Comparison of ENCODE assay signal across 38 cellular contexts in genomic region chr10:90927293-90927692, GRCh38. TPM values are rescaled to one million over a fixed set of nuclear protein-coding genes. Genes with fewer than 3 reads are reported as not detected.
"Had no signal": no experiment of that assay in that cellular context is flagged by ENCODE, and none has a peak within 500 bp of the region (broad histone marks: within the 10 kb centered on the region; RNA-seq: fewer than 3 reads in every experiment).

No MANE protein-coding gene starts in this region.

- H3K9me3 ChIP-seq: ascending aorta had no signal

- H3K27ac Mint-ChIP-seq: activated CD4-positive, alpha-beta memory T cell treated with anti-CD3 and anti-CD28 coated beads, Interleukin-2, amount 10 ng/mL, durations not matched to agents 7 days and 5 days; activated CD4-positive, alpha-beta T cell treated with anti-CD3 and anti-CD28 coated beads for 36 hours; activated CD4-positive, alpha-beta T cell treated with anti-CD3 and anti-CD28 coated beads, Interleukin-2, amount 10 ng/mL, durations not matched to agents 7 days and 5 days; activated CD8-positive, alpha-beta memory T cell treated with anti-CD3 and anti-CD28 coated beads, Interleukin-2, amount 10 ng/mL, durations not matched to agents 7 days and 5 days; activated CD8-positive, alpha-beta T cell treated with anti-CD3 and anti-CD28 coated beads, Interleukin-2, amount 10 ng/mL, durations not matched to agents 7 days and 5 days; activated naive CD4-positive, alpha-beta T cell treated with anti-CD3 and anti-CD28 coated beads, Interleukin-2, amount 10 ng/mL, durations not matched to agents 7 days and 5 days; activated naive CD4-positive, alpha-beta T cell treated with anti-CD3 and anti-CD28 coated beads, Interleukin-2, amount 50 U/mL, for 24 hours; activated naive CD8-positive, alpha-beta T cell; activated naive CD8-positive, alpha-beta T cell treated with anti-CD3 and anti-CD28 coated beads, Interleukin-2, amount 10 ng/mL, durations not matched to agents 7 days and 5 days; activated naive CD8-positive, alpha-beta T cell treated with anti-CD3 and anti-CD28 coated beads, Interleukin-2, amount 50 U/mL, for 24 hours; activated T-cell treated with anti-CD3 and anti-CD28 coated beads, Interleukin-2, amount 50 U/mL, for 24 hours; activated T-helper 2 cell treated with anti-CD3 and anti-CD28 coated beads, Interferon-gamma antibody, Interleukin-2, Interleukin-4, amounts not matched to agents 10 μg/mL and 5 μg/mL and 100 μg/mL, durations not matched to agents 14 hours and 24 hours and 36 hours; brain; T-helper 1 cell treated with Interleukin-12 subunit alpha and Interleukin-12 subunit beta and Interleukin-4 antibody, amounts not matched to agents 30 μg/mL and 1 μg/mL, for 36 hours; T-helper 2 cell treated with Interferon-gamma antibody and Interleukin-4, amounts not matched to agents 5 μg/mL and 100 μg/mL, for 36 hours; WTC11 had no signal

- H3K27me3 Mint-ChIP-seq: brain had no signal

- H3K36me3 Mint-ChIP-seq: activated CD8-positive, alpha-beta memory T cell treated with anti-CD3 and anti-CD28 coated beads, Interleukin-2, amount 10 ng/mL, durations not matched to agents 7 days and 5 days; activated naive CD4-positive, alpha-beta T cell treated with anti-CD3 and anti-CD28 coated beads, Interleukin-2, amount 10 ng/mL, durations not matched to agents 7 days and 5 days; activated naive CD4-positive, alpha-beta T cell treated with anti-CD3 and anti-CD28 coated beads, Interleukin-2, amount 50 U/mL, for 24 hours; activated naive CD8-positive, alpha-beta T cell; activated naive CD8-positive, alpha-beta T cell treated with anti-CD3 and anti-CD28 coated beads, Interleukin-2, amount 10 ng/mL, durations not matched to agents 7 days and 5 days; brain; WTC11 had no signal

- H3K9me3 Mint-ChIP-seq: activated CD4-positive, alpha-beta memory T cell treated with anti-CD3 and anti-CD28 coated beads, Interleukin-2, amount 10 ng/mL, durations not matched to agents 7 days and 5 days; activated CD4-positive, alpha-beta T cell treated with anti-CD3 and anti-CD28 coated beads, Interleukin-2, amount 10 ng/mL, durations not matched to agents 7 days and 5 days; activated naive CD4-positive, alpha-beta T cell treated with anti-CD3 and anti-CD28 coated beads, Interleukin-2, amount 10 ng/mL, durations not matched to agents 7 days and 5 days; activated naive CD4-positive, alpha-beta T cell treated with anti-CD3 and anti-CD28 coated beads, Interleukin-2, amount 50 U/mL, for 24 hours; activated naive CD8-positive, alpha-beta T cell treated with anti-CD3 and anti-CD28 coated beads, Interleukin-2, amount 10 ng/mL, durations not matched to agents 7 days and 5 days; activated naive CD8-positive, alpha-beta T cell treated with anti-CD3 and anti-CD28 coated beads, Interleukin-2, amount 50 U/mL, for 24 hours; activated T-cell treated with anti-CD3 and anti-CD28 coated beads, Interleukin-2, amount 50 U/mL, for 24 hours; activated T-helper 2 cell treated with anti-CD3 and anti-CD28 coated beads, Interferon-gamma antibody, Interleukin-2, Interleukin-4, amounts not matched to agents 10 μg/mL and 5 μg/mL and 100 μg/mL, durations not matched to agents 14 hours and 24 hours and 36 hours; brain; central memory CD8-positive, alpha-beta T cell; T-helper 1 cell treated with Interleukin-12 subunit alpha and Interleukin-12 subunit beta and Interleukin-4 antibody, amounts not matched to agents 30 μg/mL and 1 μg/mL, for 36 hours; T-helper 2 cell treated with Interferon-gamma antibody and Interleukin-4, amounts not matched to agents 5 μg/mL and 100 μg/mL, for 36 hours; WTC11 had no signal

- H3K4me1 Mint-ChIP-seq: activated CD4-positive, alpha-beta memory T cell treated with anti-CD3 and anti-CD28 coated beads, Interleukin-2, amount 10 ng/mL, durations not matched to agents 7 days and 5 days; activated CD4-positive, alpha-beta T cell treated with anti-CD3 and anti-CD28 coated beads for 36 hours; activated CD4-positive, alpha-beta T cell treated with anti-CD3 and anti-CD28 coated beads, Interleukin-2, amount 10 ng/mL, durations not matched to agents 7 days and 5 days; activated CD8-positive, alpha-beta memory T cell treated with anti-CD3 and anti-CD28 coated beads, Interleukin-2, amount 10 ng/mL, durations not matched to agents 7 days and 5 days; activated naive CD4-positive, alpha-beta T cell treated with anti-CD3 and anti-CD28 coated beads, Interleukin-2, amount 10 ng/mL, durations not matched to agents 7 days and 5 days; activated naive CD4-positive, alpha-beta T cell treated with anti-CD3 and anti-CD28 coated beads, Interleukin-2, amount 50 U/mL, for 24 hours; activated naive CD8-positive, alpha-beta T cell treated with anti-CD3 and anti-CD28 coated beads, Interleukin-2, amount 50 U/mL, for 24 hours; central memory CD8-positive, alpha-beta T cell had no signal

- H3K4me3 Mint-ChIP-seq: activated CD4-positive, alpha-beta memory T cell treated with anti-CD3 and anti-CD28 coated beads, Interleukin-2, amount 10 ng/mL, durations not matched to agents 7 days and 5 days; activated CD4-positive, alpha-beta T cell treated with anti-CD3 and anti-CD28 coated beads for 36 hours; activated CD4-positive, alpha-beta T cell treated with anti-CD3 and anti-CD28 coated beads, Interleukin-2, amount 10 ng/mL, durations not matched to agents 7 days and 5 days; activated CD8-positive, alpha-beta memory T cell treated with anti-CD3 and anti-CD28 coated beads, Interleukin-2, amount 10 ng/mL, durations not matched to agents 7 days and 5 days; activated CD8-positive, alpha-beta T cell treated with anti-CD3 and anti-CD28 coated beads, Interleukin-2, amount 10 ng/mL, durations not matched to agents 7 days and 5 days; activated naive CD4-positive, alpha-beta T cell treated with anti-CD3 and anti-CD28 coated beads, Interleukin-2, amount 10 ng/mL, durations not matched to agents 7 days and 5 days; activated naive CD4-positive, alpha-beta T cell treated with anti-CD3 and anti-CD28 coated beads, Interleukin-2, amount 50 U/mL, for 24 hours; activated naive CD8-positive, alpha-beta T cell; activated naive CD8-positive, alpha-beta T cell treated with anti-CD3 and anti-CD28 coated beads, Interleukin-2, amount 10 ng/mL, durations not matched to agents 7 days and 5 days; activated naive CD8-positive, alpha-beta T cell treated with anti-CD3 and anti-CD28 coated beads, Interleukin-2, amount 50 U/mL, for 24 hours; activated T-cell treated with anti-CD3 and anti-CD28 coated beads, Interleukin-2, amount 50 U/mL, for 24 hours; brain; central memory CD8-positive, alpha-beta T cell; T-helper 1 cell treated with Interleukin-12 subunit alpha and Interleukin-12 subunit beta and Interleukin-4 antibody, amounts not matched to agents 30 μg/mL and 1 μg/mL, for 36 hours; T-helper 2 cell treated with Interferon-gamma antibody and Interleukin-4, amounts not matched to agents 5 μg/mL and 100 μg/mL, for 36 hours; WTC11 had no signal

- H3K36me3 ChIP-seq: ascending aorta, cardiac muscle cell, WERI-Rb-1 had no signal

- H3K4me3 ChIP-seq: ascending aorta, cardiac muscle cell had no signal

- DNase-seq: activated CD4-positive, alpha-beta memory T cell treated with anti-CD3 and anti-CD28 coated beads, Interleukin-2, amount 10 ng/mL, durations not matched to agents 7 days and 5 days; activated CD4-positive, alpha-beta T cell treated with anti-CD3 and anti-CD28 coated beads for 1 hour; activated CD4-positive, alpha-beta T cell treated with anti-CD3 and anti-CD28 coated beads for 36 hours; activated CD4-positive, alpha-beta T cell treated with anti-CD3 and anti-CD28 coated beads for 48 hours; activated CD4-positive, alpha-beta T cell treated with anti-CD3 and anti-CD28 coated beads, Interleukin-2, amount 10 ng/mL, durations not matched to agents 7 days and 5 days; activated CD4-positive, alpha-beta T cell treated with anti-CD3 and anti-CD28 coated beads, Interleukin-2, amount 50 U/mL, for 48 hours; activated CD4-positive, CD25-positive, alpha-beta regulatory T cell; activated CD8-positive, alpha-beta memory T cell treated with anti-CD3 and anti-CD28 coated beads for 24 hours; activated CD8-positive, alpha-beta memory T cell treated with anti-CD3 and anti-CD28 coated beads, Interleukin-2, amount 10 ng/mL, durations not matched to agents 7 days and 5 days; activated CD8-positive, alpha-beta memory T cell treated with anti-CD3 and anti-CD28 coated beads, Interleukin-2, amount 50 U/mL, for 48 hours; activated CD8-positive, alpha-beta T cell treated with anti-CD3 and anti-CD28 coated beads, Interleukin-2, amount 10 ng/mL, durations not matched to agents 7 days and 5 days; activated effector memory CD4-positive, alpha-beta T cell treated with Interleukin-2 at 50 U/mL for 16 hours; activated gamma-delta T cell; activated naive CD4-positive, alpha-beta T cell treated with anti-CD3 and anti-CD28 coated beads, Interleukin-2, amount 10 ng/mL, durations not matched to agents 7 days and 5 days; activated naive CD4-positive, alpha-beta T cell treated with Interleukin-2 at 50 U/mL for 16 hours; activated naive CD8-positive, alpha-beta T cell treated with anti-CD3 and anti-CD28 coated beads, Interleukin-2, amount 10 ng/mL, durations not matched to agents 7 days and 5 days; activated naive CD8-positive, alpha-beta T cell treated with anti-CD3 and anti-CD28 coated beads, Interleukin-2, amount 50 U/mL, for 24 hours; activated T-cell treated with anti-CD3 and anti-CD28 coated beads, Interleukin-2, amount 50 U/mL, for 24 hours; activated T-cell treated with anti-CD3 and anti-CD28 coated beads, Interleukin-2, amount 50 U/mL, for 48 hours; amygdala; anterior cingulate cortex; caudate nucleus; cerebellar nuclear complex; T-helper 1 cell; T-helper 2 cell; T-helper 9 cell; WERI-Rb-1 had no signal

- ATAC-seq: activated CD4-positive, alpha-beta T cell treated with anti-CD3 and anti-CD28 coated beads for 36 hours; activated CD4-positive, CD25-positive, alpha-beta regulatory T cell treated with anti-CD3 and anti-CD28 coated beads, Interleukin-2, amount 50 U/mL, for 24 hours; activated CD8-positive, alpha-beta memory T cell treated with anti-CD3 and anti-CD28 coated beads, Interleukin-2, amount 10 ng/mL, durations not matched to agents 7 days and 5 days; activated CD8-positive, alpha-beta T cell treated with anti-CD3 and anti-CD28 coated beads, Interleukin-2, amount 10 ng/mL, durations not matched to agents 7 days and 5 days; activated naive CD8-positive, alpha-beta T cell treated with anti-CD3 and anti-CD28 coated beads, Interleukin-2, amount 50 U/mL, for 24 hours; WTC11 had no signal

- H3K27ac ChIP-seq: ascending aorta, cardiac muscle cell, WERI-Rb-1 had no signal

- H3K27me3 ChIP-seq: ascending aorta had no signal

RNA-seq across cellular contexts. Expression of gene ANKRD1, which starts 6.4 kb away (rescaled TPM):
- total RNA-seq: activated CD4-positive, alpha-beta memory T cell treated with anti-CD3 and anti-CD28 coated beads, Interleukin-2, amount 10 ng/mL, durations not matched to agents 7 days and 5 days; activated CD4-positive, alpha-beta T cell treated with anti-CD3 and anti-CD28 coated beads for 36 hours; activated CD4-positive, alpha-beta T cell treated with anti-CD3 and anti-CD28 coated beads, Interleukin-2, amount 10 ng/mL, durations not matched to agents 7 days and 5 days; activated CD8-positive, alpha-beta memory T cell treated with anti-CD3 and anti-CD28 coated beads, Interleukin-2, amount 10 ng/mL, durations not matched to agents 7 days and 5 days; activated CD8-positive, alpha-beta T cell treated with anti-CD3 and anti-CD28 coated beads, Interleukin-2, amount 10 ng/mL, durations not matched to agents 7 days and 5 days; activated naive CD8-positive, alpha-beta T cell treated with anti-CD3 and anti-CD28 coated beads, Interleukin-2, amount 10 ng/mL, durations not matched to agents 7 days and 5 days; activated T-helper 2 cell treated with anti-CD3 and anti-CD28 coated beads, Interferon-gamma antibody, Interleukin-2, Interleukin-4, amounts not matched to agents 10 μg/mL and 5 μg/mL and 100 μg/mL, durations not matched to agents 14 hours and 24 hours and 36 hours; WTC11 had no signal
